ENCODE assay signal across 17 cellular contexts in genomic region chr15:90405208-90405607, GRCh38. TPM values are rescaled to one million over a fixed set of nuclear protein-coding genes. Genes with fewer than 3 reads are reported as not detected.
DNase-seq lines count a peak whose midpoint lies in the region; ATAC-seq and TF ChIP-seq lines count a peak whose summit lies in the region.
"Had no signal": no experiment of that assay in that cellular context is flagged by ENCODE, and none has a peak within 500 bp of the region (broad histone marks: within the 10 kb centered on the region; RNA-seq: fewer than 3 reads in every experiment).

No MANE protein-coding gene starts in this region.

- DNase-seq in chondrocyte (ENCODE audit: low spot score) = no peak
- no peak for DNase-seq in thoracic aorta (ENCODE audit: low spot score)
- DNase-seq in NCI-H2107 treated with DMSO at 0.1 percent for 48 hours (lab: John Stamatoyannopoulos, UW; ENCODE audit: unreplicated experiment) = no peak
- no peak for DNase-seq in GM13977 (ENCODE audit: low spot score)
- DNase-seq: activated CD8-positive, alpha-beta memory T cell treated with anti-CD3 and anti-CD28 coated beads, Interleukin-2, amount 10 ng/mL, durations not matched to agents 7 days and 5 days; DMS 273 treated with DMSO at 0.1 percent for 48 hours; midbrain; NCI-H187 treated with DMSO at 0.1 percent for 48 hours; NCI-H526 treated with DMSO at 0.1 percent for 48 hours; T-cell had no signal

- in situ Hi-C loops in GM13977 (cut with MboI; ENCODE audit: low pct_unique_long_range_greater_than_20kb, low sequenced_read_pairs, unreplicated experiment) = no loop called here

- ATAC-seq in thoracic aorta (ENCODE audit: insufficient number of reproducible peaks, low FRiP score, low read depth) (no peak), HG03521 (IDR thresholded peaks at IDR 0.05; ENCODE audit: unreplicated experiment) (no peak), HG03432 (IDR thresholded peaks at IDR 0.05; ENCODE audit: unreplicated experiment) (no peak)
- ATAC-seq: activated CD8-positive, alpha-beta memory T cell treated with anti-CD3 and anti-CD28 coated beads, Interleukin-2, amount 10 ng/mL, durations not matched to agents 7 days and 5 days; T-cell had no signal

- H3K27ac Mint-ChIP-seq in chondrocyte (ENCODE audit: unreplicated experiment) = peak overlapping the region; percentile 95
- H3K27ac Mint-ChIP-seq: activated CD8-positive, alpha-beta memory T cell treated with anti-CD3 and anti-CD28 coated beads, Interleukin-2, amount 10 ng/mL, durations not matched to agents 7 days and 5 days; B cell; progenitor cell of endocrine pancreas; T-cell had no signal

- no peaks in the 10 kb centered on the region for H3K27me3 Mint-ChIP-seq in chondrocyte (ENCODE audit: low read depth)
- H3K27me3 Mint-ChIP-seq: activated CD8-positive, alpha-beta memory T cell treated with anti-CD3 and anti-CD28 coated beads, Interleukin-2, amount 10 ng/mL, durations not matched to agents 7 days and 5 days; B cell; progenitor cell of endocrine pancreas; T-cell had no signal

- H3K36me3 ChIP-seq in HEK293 (ENCODE audit: control insufficient read depth in 2 of 2, insufficient read depth in 1 of 2, low read length in 2 of 2) (no peaks in the 10 kb centered on the region), muscle layer of duodenum (ENCODE audit: control insufficient read depth in 1 of 2, insufficient read depth in 2 of 2, low read length in 2 of 2) (peaks cover 0 to 6% of the 10 kb centered on the region in 2 donors), thoracic aorta (no peaks in the 10 kb centered on the region)

- CTCF ChIA-PET in HEK293 (lab: Yijun Ruan, JAX) = interaction anchor here (0.8 to 1.4 kb wide), 2 partner anchors 28 to 77 kb away, joined by 3 to 6 read pairs; no protein-coding TSS in a partner anchor

- H3K27me3 ChIP-seq in muscle layer of duodenum (ENCODE audit: low read depth, low read length) = no peaks in the 10 kb centered on the region
- H3K27me3 ChIP-seq in thoracic aorta (replicated peaks; ENCODE audit: insufficient read depth) = no peaks in the 10 kb centered on the region
- H3K27me3 ChIP-seq: tibial nerve had no signal

- H3K9me3 ChIP-seq in HEK293 (ENCODE audit: control insufficient read depth, insufficient read depth, low read depth, low read length) (no peaks in the 10 kb centered on the region), muscle layer of duodenum (ENCODE audit: control insufficient read depth in 1 of 2, low read length in 2 of 2) (no peaks in the 10 kb centered on the region), thoracic aorta (no peaks in the 10 kb centered on the region)
- H3K9me3 ChIP-seq: tibial nerve had no signal

- peaks cover 6% of the 10 kb centered on the region for H3K36me3 Mint-ChIP-seq in chondrocyte (ENCODE audit: low read depth)

- H3K4me3 Mint-ChIP-seq in chondrocyte (ENCODE audit: unreplicated experiment) = no peak overlapping the region
- H3K4me3 Mint-ChIP-seq: activated CD8-positive, alpha-beta memory T cell treated with anti-CD3 and anti-CD28 coated beads, Interleukin-2, amount 10 ng/mL, durations not matched to agents 7 days and 5 days; B cell; T-cell had no signal

- POLR2A ChIA-PET in HEK293 (lab: Yijun Ruan, JAX) = interaction anchor here (0.6 kb wide), 1 partner anchor 1312 kb away, joined by 3 read pairs; no protein-coding TSS in a partner anchor

- H3K4me1 ChIP-seq in HEK293 (ENCODE audit: control insufficient read depth, insufficient read depth, low read length) (peaks cover 41% of the 10 kb centered on the region), muscle layer of duodenum (ENCODE audit: control insufficient read depth in 1 of 2, insufficient read depth in 2 of 2, low read length in 2 of 2) (peaks cover 37 to 54% of the 10 kb centered on the region in 2 donors), thoracic aorta (ENCODE audit: control insufficient read depth in 1 of 2, low read depth in 2 of 2) (peaks cover 79 to 87% of the 10 kb centered on the region in 2 donors)

- H3K4me3 ChIP-seq in HEK293 (ENCODE audit: low read depth, low read length) (no peak overlapping the region), muscle layer of duodenum (ENCODE audit: low read depth in 1 of 2, low read length in 2 of 2) (no peak overlapping the region), thoracic aorta (no peak overlapping the region)
- H3K4me3 ChIP-seq: tibial nerve had no signal

- TF ChIP-seq CTCF in HEK293 (tag by site-specific recombination; IDR thresholded peaks at IDR 0.05) (no peak), chondrocyte (IDR thresholded peaks at IDR 0.05) (no peak), thoracic aorta (IDR thresholded peaks at IDR 0.05) (no peak), GM13977 (IDR thresholded peaks at IDR 0.05; ENCODE audit: extremely low read depth, insufficient read depth, missing control alignments) (no peak)

- H3K4me1 Mint-ChIP-seq in chondrocyte (ENCODE audit: low read depth) = peaks cover 90% of the 10 kb centered on the region

- peaks cover 3% of the 10 kb centered on the region for H3K9me3 Mint-ChIP-seq in chondrocyte (ENCODE audit: low read depth)

- H3K27ac ChIP-seq in HEK293 (ENCODE audit: extremely low read depth, low read depth, low read length) (no peak overlapping the region), muscle layer of duodenum (ENCODE audit: low read length) (peak overlapping the region; percentile 47), thoracic aorta (peak overlapping the region; percentile 70 to 89)

TF ChIP-seq in HEK293, 187 proteins besides CTCF, POLR2A, EP300 and RAD21:
- peak; percentile 55; the same call in 1 of the 2 replicates for TF ChIP-seq ZNF10 (tag by site-specific recombination; IDR thresholded peaks at IDR 0.05)
- no peak for TF ChIP-seq ZNF555 (tag by site-specific recombination; conservative IDR thresholded peaks at IDR 0.05)
- peak; percentile 71 for TF ChIP-seq PRDM6 (tag by site-specific recombination; IDR thresholded peaks at IDR 0.05)

RNA-seq across cellular contexts. Expression of gene IQGAP1, which starts 17.2 kb away (rescaled TPM):
- total RNA-seq in chondrocyte (206 to 214 TPM (median 209 TPM) in 3 replicates), thoracic aorta (100 to 1,000 TPM; 280 to 340 TPM)

RNA-seq across cellular contexts. Expression of gene ZNF774, which starts 53.1 kb away (rescaled TPM):
- total RNA-seq in chondrocyte (3.2 to 4.8 TPM (median 3.3 TPM) in 3 replicates), thoracic aorta (1 to 10 TPM; 1.6 to 7.7 TPM)
